Comparison of ENCODE assay signal across 1 cellular context in genomic region chr16:73527191-73527590, GRCh38.
TF ChIP-seq lines count a peak whose summit lies in the region.

No MANE protein-coding gene starts in this region.

TF ChIP-seq in GM23338, 12 proteins besides CTCF, POLR2A, EP300 and RAD21 (continued from another document):
- no peak for TF ChIP-seq ZNF462 (CRISPR knock-in tag; IDR thresholded peaks at IDR 0.05)
- TF ChIP-seq EZH2 (IDR thresholded peaks at IDR 0.05; ENCODE audit: low read depth, unreplicated experiment) = no peak
- TF ChIP-seq ZNF331 (CRISPR knock-in tag; IDR thresholded peaks at IDR 0.05; ENCODE audit: low read depth) = no peak
- TF ChIP-seq POLR2AphosphoS5 (IDR thresholded peaks at IDR 0.05; ENCODE audit: low read depth) = no peak
- no peak for TF ChIP-seq ETS1 (IDR thresholded peaks at IDR 0.05)
- TF ChIP-seq ZNF114 (CRISPR knock-in tag; IDR thresholded peaks at IDR 0.05) = no peak
- TF ChIP-seq JUNB (IDR thresholded peaks at IDR 0.05; ENCODE audit: unreplicated experiment) = no peak
- TF ChIP-seq EZH2phosphoT487 (IDR thresholded peaks at IDR 0.05; ENCODE audit: unreplicated experiment) = no peak
- no peak for TF ChIP-seq REST (IDR thresholded peaks at IDR 0.05; ENCODE audit: unreplicated experiment)
- no peak for TF ChIP-seq CREB1 (CRISPR knock-in tag; IDR thresholded peaks at IDR 0.05; ENCODE audit: low read depth)
- no peak for TF ChIP-seq NANOG (IDR thresholded peaks at IDR 0.05; ENCODE audit: borderline replicate concordance)
